Comparison of ENCODE assay signal across 11 cellular contexts in genomic region chr6:9140861-9141534, GRCh38.
DNase-seq lines count a peak whose midpoint lies in the region; ATAC-seq, FAIRE-seq and TF ChIP-seq lines count a peak whose summit lies in the region.
"Had no signal": no experiment of that assay in that cellular context is flagged by ENCODE, and none has a peak within 500 bp of the region (broad histone marks: within the 10 kb centered on the region; RNA-seq: fewer than 3 reads in every experiment).

No MANE protein-coding gene starts in this region.

- H3K27me3 ChIP-seq in endocrine pancreas (ENCODE audit: control insufficient read depth, insufficient read depth, low read length), result no peaks in the 10 kb centered on the region
- no peaks in the 10 kb centered on the region for H3K27me3 ChIP-seq in subcutaneous abdominal adipose tissue (ENCODE audit: control insufficient read depth in 5 of 5, insufficient read depth in 4 of 5, low read length in 5 of 5)

- H3K4me1 Mint-ChIP-seq in stimulated activated naive CD8-positive, alpha-beta T cell treated with anti-CD3 and anti-CD28 coated beads, Interleukin-15, amount 100 ng/mL, for 72 hours, result no peaks in the 10 kb centered on the region
- no peaks in the 10 kb centered on the region for H3K4me1 Mint-ChIP-seq in activated naive CD8-positive, alpha-beta T cell treated with anti-CD3 and anti-CD28 coated beads for 36 hours

- peak overlapping the region; percentile 71 for H3K4me3 ChIP-seq in endocrine pancreas (ENCODE audit: control insufficient read depth, insufficient read depth, low read length)
- peak overlapping the region in 1 of 5 donors; percentile 6 for H3K4me3 ChIP-seq in subcutaneous abdominal adipose tissue (ENCODE audit: low read depth in 1 of 5, low read length in 5 of 5)

- H3K9ac ChIP-seq in endocrine pancreas (ENCODE audit: control insufficient read depth, insufficient read depth, low read length), result no peak overlapping the region
- no peak overlapping the region for H3K9ac ChIP-seq in subcutaneous abdominal adipose tissue (ENCODE audit: low read length in 5 of 5)

- H3K36me3 ChIP-seq in endocrine pancreas (ENCODE audit: control insufficient read depth, insufficient read depth, low read length), result no peaks in the 10 kb centered on the region
- H3K36me3 ChIP-seq in subcutaneous abdominal adipose tissue (ENCODE audit: control insufficient read depth in 5 of 5, insufficient read depth in 5 of 5, low read length in 5 of 5), result no peaks in the 10 kb centered on the region

- FAIRE-seq in D721Med (lab: Jason Lieb, UNC), result no peak
- FAIRE-seq: small intestine had no signal

- no peaks in the 10 kb centered on the region for H3K36me3 Mint-ChIP-seq in activated naive CD8-positive, alpha-beta T cell treated with anti-CD3 and anti-CD28 coated beads for 36 hours

- peak; percentile 48 for DNase-seq in NCI-H2171 treated with DMSO at 0.1 percent for 48 hours (lab: John Stamatoyannopoulos, UW)
- DNase-seq in NCI-H2171 (lab: John Stamatoyannopoulos, UW), result no peak
- peak; percentile 6 for DNase-seq in NCI-H446 treated with DMSO at 0.1 percent for 48 hours (lab: John Stamatoyannopoulos, UW)
- DNase-seq in D721Med (ENCODE audit: insufficient read length, low spot score), result no peak
- no peak for DNase-seq in stimulated activated naive CD8-positive, alpha-beta T cell treated with anti-CD3 and anti-CD28 coated beads, Interleukin-15, amount 100 ng/mL, for 72 hours
- DNase-seq in activated naive CD8-positive, alpha-beta T cell treated with anti-CD3 and anti-CD28 coated beads for 36 hours, result no peak
- DNase-seq: ACHN, small intestine, T-helper 2 cell had no signal

- H3K9me3 ChIP-seq in endocrine pancreas (ENCODE audit: control insufficient read depth, low read length), result no peaks in the 10 kb centered on the region
- H3K9me3 ChIP-seq in subcutaneous abdominal adipose tissue (ENCODE audit: control insufficient read depth in 5 of 5, low read length in 5 of 5), result peaks cover 0 to 4% (median 2%) of the 10 kb centered on the region in 5 donors

- ATAC-seq in stimulated activated naive CD8-positive, alpha-beta T cell treated with anti-CD3 and anti-CD28 coated beads, Interleukin-15, amount 100 ng/mL, for 72 hours, result no peak

- H3K27ac Mint-ChIP-seq in stimulated activated naive CD8-positive, alpha-beta T cell treated with anti-CD3 and anti-CD28 coated beads, Interleukin-15, amount 100 ng/mL, for 72 hours, result no peak overlapping the region
- H3K27ac Mint-ChIP-seq in activated naive CD8-positive, alpha-beta T cell treated with anti-CD3 and anti-CD28 coated beads for 36 hours, result no peak overlapping the region

- peaks cover 7% of the 10 kb centered on the region for H3K4me1 ChIP-seq in endocrine pancreas (ENCODE audit: control insufficient read depth, insufficient read depth, low read length)
- H3K4me1 ChIP-seq in subcutaneous abdominal adipose tissue (ENCODE audit: control insufficient read depth in 5 of 5, insufficient read depth in 5 of 5, low read length in 5 of 5), result peaks cover 0 to 25% (median 13%) of the 10 kb centered on the region in 5 donors

- H3K9me3 Mint-ChIP-seq in stimulated activated naive CD8-positive, alpha-beta T cell treated with anti-CD3 and anti-CD28 coated beads, Interleukin-15, amount 100 ng/mL, for 72 hours, result peaks cover 4 to 8% of the 10 kb centered on the region in 2 donors
- no peaks in the 10 kb centered on the region for H3K9me3 Mint-ChIP-seq in activated naive CD8-positive, alpha-beta T cell treated with anti-CD3 and anti-CD28 coated beads for 36 hours

- no peak overlapping the region for H3K4me3 Mint-ChIP-seq in stimulated activated naive CD8-positive, alpha-beta T cell treated with anti-CD3 and anti-CD28 coated beads, Interleukin-15, amount 100 ng/mL, for 72 hours
- H3K4me3 Mint-ChIP-seq in activated naive CD8-positive, alpha-beta T cell treated with anti-CD3 and anti-CD28 coated beads for 36 hours, result no peak overlapping the region

- peak overlapping the region; percentile 7 for H3K27ac ChIP-seq in subcutaneous abdominal adipose tissue (ENCODE audit: low read depth, low read length)

- H3K27me3 Mint-ChIP-seq in stimulated activated naive CD8-positive, alpha-beta T cell treated with anti-CD3 and anti-CD28 coated beads, Interleukin-15, amount 100 ng/mL, for 72 hours, result no peaks in the 10 kb centered on the region
- H3K27me3 Mint-ChIP-seq in activated naive CD8-positive, alpha-beta T cell treated with anti-CD3 and anti-CD28 coated beads for 36 hours, result no peaks in the 10 kb centered on the region

- no peak for TF ChIP-seq CTCF in D721Med (IDR thresholded peaks at IDR 0.05; ENCODE audit: insufficient read depth, missing control alignments)

Comparison
In these comparisons a context has a peak if more than half of its experiments do, and no peak if none do; other contexts are left out.
1. DNase-seq: peak in NCI-H2171 treated with DMSO at 0.1 percent for 48 hours (single experiment) and NCI-H446 treated with DMSO at 0.1 percent for 48 hours (single experiment); none in NCI-H2171 (single experiment), D721Med (single experiment), stimulated activated naive CD8-positive, alpha-beta T cell treated with anti-CD3 and anti-CD28 coated beads, Interleukin-15, amount 100 ng/mL, for 72 hours (0 of 2) and activated naive CD8-positive, alpha-beta T cell treated with anti-CD3 and anti-CD28 coated beads for 36 hours (single experiment).